Comparison of ENCODE assay signal across 20 cellular contexts in the genomic region with DNA sequence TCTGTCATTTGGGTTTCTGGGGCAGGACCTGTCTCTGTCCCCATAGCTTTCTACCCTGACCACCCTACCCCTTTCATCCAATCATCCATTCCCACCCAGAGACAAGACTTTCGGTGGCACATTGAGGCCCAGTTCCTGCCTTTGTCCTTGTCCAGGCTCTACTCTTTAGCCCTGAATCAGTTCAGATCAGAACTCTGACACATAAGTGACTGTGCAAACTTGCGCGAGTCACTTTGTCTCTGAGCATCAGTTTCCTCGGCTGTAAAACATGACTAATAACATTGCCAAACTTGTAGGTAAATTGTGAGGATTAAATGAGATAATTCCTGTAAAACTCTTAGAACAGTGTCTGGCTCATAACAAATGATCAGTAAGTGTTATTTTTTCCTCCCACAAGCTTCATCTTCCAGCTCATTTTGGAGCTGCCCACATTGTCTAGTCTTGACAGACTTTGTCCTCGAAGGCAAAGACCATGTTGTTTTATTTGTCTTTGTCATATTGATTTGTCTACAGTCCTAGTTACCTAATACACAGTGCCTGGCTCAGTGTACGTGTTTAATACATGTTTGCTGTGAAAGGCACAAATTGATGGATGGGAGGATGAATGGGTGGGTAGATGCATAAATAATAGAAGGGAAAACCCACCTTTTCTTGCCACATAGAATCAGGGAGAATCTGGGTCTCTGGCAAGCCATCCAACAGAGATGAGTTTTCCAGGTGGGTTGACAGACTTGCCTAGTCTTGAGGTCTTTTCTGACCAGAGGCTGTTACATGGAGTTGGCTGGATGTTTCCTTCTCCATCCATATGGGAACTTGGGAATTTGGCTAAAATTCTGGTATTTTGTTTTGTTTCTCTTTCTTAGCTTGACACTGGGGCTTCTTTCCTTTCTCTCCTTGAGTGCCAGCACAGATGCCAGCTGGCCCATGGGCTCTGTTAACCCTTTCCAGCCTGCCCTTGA.
"Had no signal": no experiment of that assay in that cellular context is flagged by ENCODE, and none has a peak within 500 bp of the region (broad histone marks: within the 10 kb centered on the region; RNA-seq: fewer than 3 reads in every experiment).

No MANE protein-coding gene starts in this region.

- H3K4me1 ChIP-seq: prostate gland, spleen, tibial artery had no signal

- DNase-seq: activated CD4-positive, alpha-beta T cell treated with anti-CD3 and anti-CD28 coated beads, Interleukin-2, amount 50 U/mL, for 1 hour; activated naive CD4-positive, alpha-beta T cell treated with Interleukin-2 at 50 U/mL for 16 hours; activated naive CD8-positive, alpha-beta T cell treated with anti-CD3 and anti-CD28 coated beads for 36 hours; effector memory CD8-positive, alpha-beta T cell; left ventricle myocardium inferior; midbrain; natural killer cell; ovary; spleen; stimulated activated CD4-positive, alpha-beta T cell treated with anti-CD3 and anti-CD28 coated beads, Interleukin-4, amount 100 ng/mL, for 24 hours; stimulated activated naive CD8-positive, alpha-beta T cell treated with anti-CD3 and anti-CD28 coated beads, Interleukin-15, Interleukin-2, amounts not matched to agents 100 U/mL and 50 U/mL, for 24 hours; substantia nigra; tibial artery had no signal

- H3K27ac ChIP-seq: dorsolateral prefrontal cortex, left ventricle myocardium inferior, neutrophil, ovary, prostate gland, spleen, tibial artery, VCaP had no signal

- FAIRE-seq: astrocyte, colon had no signal

- ATAC-seq: activated CD4-positive, CD25-positive, alpha-beta regulatory T cell treated with anti-CD3 and anti-CD28 coated beads, Interleukin-2, amount 50 U/mL, for 24 hours; effector memory CD8-positive, alpha-beta T cell; natural killer cell; stimulated activated naive CD8-positive, alpha-beta T cell treated with anti-CD3 and anti-CD28 coated beads, Interleukin-15, Interleukin-2, amounts not matched to agents 100 U/mL and 50 U/mL, for 24 hours had no signal

- H3K27me3 ChIP-seq: dorsolateral prefrontal cortex, neutrophil, ovary, spleen, tibial artery had no signal

- H3K9me3 ChIP-seq: neutrophil, ovary, prostate gland, tibial artery had no signal

- H3K36me3 ChIP-seq: left ventricle myocardium inferior, neutrophil, ovary, prostate gland, tibial artery had no signal

- H3K4me3 ChIP-seq: dorsolateral prefrontal cortex, left ventricle myocardium inferior, ovary, prostate gland, spleen, tibial artery had no signal
